12 cellular contexts compared by ENCODE assay signal in the genomic region with DNA sequence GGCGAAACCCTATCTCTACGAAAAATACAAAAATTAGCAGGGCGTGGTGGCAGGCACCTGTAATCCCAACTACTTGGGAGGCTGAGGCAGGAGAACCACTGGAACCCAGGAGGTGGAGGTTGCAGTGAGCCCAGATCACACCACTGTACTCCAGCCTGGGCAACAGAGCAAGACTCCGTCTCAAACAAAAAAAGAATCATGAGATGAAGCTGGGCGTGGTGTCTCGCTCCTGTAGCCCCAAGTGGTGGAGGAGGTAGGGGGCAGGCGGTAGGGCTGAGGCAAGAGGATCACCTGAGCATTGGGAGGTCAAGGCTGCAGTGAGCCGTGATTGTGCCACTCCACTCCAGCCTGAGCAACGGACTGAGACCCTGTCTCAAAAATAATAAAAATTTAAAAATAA. TPM values are rescaled to one million over a fixed set of nuclear protein-coding genes. Genes with fewer than 3 reads are reported as not detected.
DNase-seq lines count a peak whose midpoint lies in the region; ATAC-seq and TF ChIP-seq lines count a peak whose summit lies in the region.
"Not testable (repeated sequence)": the region's sequence is repeated elsewhere in the genome, so short reads cannot be mapped to it uniquely, and the experiment has no call there.
"Had no signal": no experiment of that assay in that cellular context is flagged by ENCODE, and none has a peak within 500 bp of the region (broad histone marks: within the 10 kb centered on the region; RNA-seq: fewer than 3 reads in every experiment).

No MANE protein-coding gene starts in this region.

- POLR2A ChIA-PET in Caco-2 (lab: Charles Lee), result not testable (repeated sequence)
- POLR2A ChIA-PET in HEK293 (lab: Yijun Ruan, JAX), result interaction anchor here (1.5 to 2.1 kb wide), 2 partner anchors 11 to 154 kb away, joined by 3 to 9 read pairs; a partner anchor contains a TSS

- peak overlapping the region; percentile 86 for H3K4me2 ChIP-seq in hepatocyte

- not testable (repeated sequence) for H3K27ac Mint-ChIP-seq in Caco-2 (ENCODE audit: unreplicated experiment); activated T-cell treated with anti-CD3 and anti-CD28 coated beads, Interleukin-2, amount 50 U/mL, for 72 hours; central memory CD8-positive, alpha-beta T cell (ENCODE audit: low read depth); natural killer cell treated with Interleukin-12 subunit alpha and Interleukin-12 subunit beta and Interleukin-15 and Interleukin-18, amount 100 ng/mL, for 72 hours; type B pancreatic cell

- H3K4me3 ChIP-seq in Caco-2 (ENCODE audit: low read depth, low read length); HEK293 (ENCODE audit: low read depth, low read length); hepatocyte; spleen: not testable (repeated sequence)

- TF ChIP-seq POLR2A in spleen (IDR thresholded peaks at IDR 0.05), result not testable (repeated sequence)

- not testable (repeated sequence) for H3K27me3 Mint-ChIP-seq in Caco-2 (ENCODE audit: insufficient read depth, unreplicated experiment); central memory CD8-positive, alpha-beta T cell; natural killer cell treated with Interleukin-12 subunit alpha and Interleukin-12 subunit beta and Interleukin-15 and Interleukin-18, amount 100 ng/mL, for 72 hours; type B pancreatic cell
- H3K27me3 Mint-ChIP-seq in activated T-cell treated with anti-CD3 and anti-CD28 coated beads, Interleukin-2, amount 50 U/mL, for 72 hours (ENCODE audit: low read depth), result peaks cover 34% of the 10 kb centered on the region

- not testable (repeated sequence) for H3K9me3 Mint-ChIP-seq in Caco-2 (ENCODE audit: unreplicated experiment); activated T-cell treated with anti-CD3 and anti-CD28 coated beads, Interleukin-2, amount 50 U/mL, for 72 hours; central memory CD8-positive, alpha-beta T cell; natural killer cell treated with Interleukin-12 subunit alpha and Interleukin-12 subunit beta and Interleukin-15 and Interleukin-18, amount 100 ng/mL, for 72 hours; type B pancreatic cell

- not testable (repeated sequence) for H3K9me3 ChIP-seq in Caco-2; HEK293 (ENCODE audit: control insufficient read depth, insufficient read depth, low read depth, low read length); hepatocyte (ENCODE audit: low read depth); spleen

- not testable (repeated sequence) for TF ChIP-seq CTCF in Caco-2 (IDR thresholded peaks at IDR 0.05; ENCODE audit: insufficient read depth in 1 of 2, low read depth in 1 of 2, low read length in 1 of 2, severe bottlenecking in 1 of 2, unreplicated experiment in 1 of 2); HEK293 (tag by site-specific recombination; IDR thresholded peaks at IDR 0.05); hepatocyte (IDR thresholded peaks at IDR 0.05; ENCODE audit: poor library complexity); spleen (IDR thresholded peaks at IDR 0.05 in 8 of 11, conservative IDR thresholded peaks at IDR 0.05 in 3 of 11); type B pancreatic cell (conservative IDR thresholded peaks at IDR 0.05)

- WGBS in hepatocyte (ENCODE audit: low lambda C conversion rate, missing lambda C conversion rate), result 87% methylated on average over 9 of the region's 9 CpGs
- WGBS in spleen, 5 donors, result 78 to 92% (median 86%) methylated on average over 9 of the region's 9 CpGs

- H3K27ac ChIP-seq in HEK293 (ENCODE audit: extremely low read depth, low read depth, low read length); hepatocyte; spleen: not testable (repeated sequence)

- not testable (repeated sequence) for H3K79me2 ChIP-seq in hepatocyte

- H3K4me3 Mint-ChIP-seq in Caco-2 (ENCODE audit: unreplicated experiment) (peak overlapping the region; percentile 65), type B pancreatic cell (peak overlapping the region; percentile 9)
- peak overlapping the region; percentile 49 to 73 for H3K4me3 Mint-ChIP-seq in activated T-cell treated with anti-CD3 and anti-CD28 coated beads, Interleukin-2, amount 50 U/mL, for 72 hours
- H3K4me3 Mint-ChIP-seq in central memory CD8-positive, alpha-beta T cell, result peak overlapping the region; percentile 53
- peak overlapping the region; percentile 41 for H3K4me3 Mint-ChIP-seq in natural killer cell treated with Interleukin-12 subunit alpha and Interleukin-12 subunit beta and Interleukin-15 and Interleukin-18, amount 100 ng/mL, for 72 hours

- H3K27me3 ChIP-seq in Caco-2 (replicated peaks; ENCODE audit: control insufficient read depth, insufficient read depth, low read length); hepatocyte: not testable (repeated sequence)
- peaks cover 0 to 52% (median 15%) of the 10 kb centered on the region in 7 donors for H3K27me3 ChIP-seq in spleen (replicated peaks in 1 of 7)

- H3K9me2 ChIP-seq in hepatocyte (replicated peaks; ENCODE audit: insufficient read depth), result not testable (repeated sequence)

- not testable (repeated sequence) for H3K36me3 ChIP-seq in Caco-2 (ENCODE audit: control insufficient read depth, insufficient read depth, low read length); HEK293 (ENCODE audit: control insufficient read depth in 2 of 2, insufficient read depth in 1 of 2, low read length in 2 of 2); hepatocyte (replicated peaks; ENCODE audit: insufficient read depth, low read depth); spleen

- H4K20me1 ChIP-seq in hepatocyte (ENCODE audit: insufficient read depth, poor library complexity, severe bottlenecking), result not testable (repeated sequence)

- DNase-seq in Caco-2; activated T-cell treated with anti-CD3 and anti-CD28 coated beads, Interleukin-2, amount 50 U/mL, for 72 hours; central memory CD8-positive, alpha-beta T cell (ENCODE audit: low spot score in 2 of 2); hepatocyte (ENCODE audit: low spot score); natural killer cell treated with Interleukin-12 subunit alpha and Interleukin-12 subunit beta and Interleukin-15 and Interleukin-18, amount 100 ng/mL, for 72 hours (ENCODE audit: low spot score); type B pancreatic cell (ENCODE audit: extremely low spot score, unreplicated experiment): not testable (repeated sequence)
- DNase-seq in spleen, result peak; percentile 30

- not testable (repeated sequence) for H3K4me1 Mint-ChIP-seq in Caco-2 (ENCODE audit: low read depth, unreplicated experiment); type B pancreatic cell (ENCODE audit: unreplicated experiment)
- peaks cover 29% of the 10 kb centered on the region for H3K4me1 Mint-ChIP-seq in activated T-cell treated with anti-CD3 and anti-CD28 coated beads, Interleukin-2, amount 50 U/mL, for 72 hours (ENCODE audit: low read depth)
- peaks cover 46% of the 10 kb centered on the region for H3K4me1 Mint-ChIP-seq in central memory CD8-positive, alpha-beta T cell
- H3K4me1 Mint-ChIP-seq in natural killer cell treated with Interleukin-12 subunit alpha and Interleukin-12 subunit beta and Interleukin-15 and Interleukin-18, amount 100 ng/mL, for 72 hours (ENCODE audit: low read depth in 2 of 2), result peaks cover 33 to 46% of the 10 kb centered on the region in 2 donors

- intact Hi-C loops in Caco-2 (cut with micrococcal nuclease; ENCODE audit: unreplicated experiment), result loop anchor here (10.0 kb wide), 1 partner anchor 67 kb away; a partner anchor contains a TSS
- intact Hi-C loops in spleen (cut with DNase I; ENCODE audit: low total_unique reads), result not testable (repeated sequence)

- not testable (repeated sequence) for H3K36me3 Mint-ChIP-seq in Caco-2 (ENCODE audit: insufficient read depth, unreplicated experiment); activated T-cell treated with anti-CD3 and anti-CD28 coated beads, Interleukin-2, amount 50 U/mL, for 72 hours (ENCODE audit: insufficient read depth in 2 of 2); central memory CD8-positive, alpha-beta T cell (ENCODE audit: insufficient read depth); natural killer cell treated with Interleukin-12 subunit alpha and Interleukin-12 subunit beta and Interleukin-15 and Interleukin-18, amount 100 ng/mL, for 72 hours; type B pancreatic cell

- not testable (repeated sequence) for BruUV-seq in Caco-2 (replicated peaks; lab: Mats Ljungman, UMichigan)

- ATAC-seq in activated T-cell treated with anti-CD3 and anti-CD28 coated beads, Interleukin-2, amount 50 U/mL, for 72 hours (replicated peaks in 1 of 2); central memory CD8-positive, alpha-beta T cell (replicated peaks; ENCODE audit: extremely low read depth, poor library complexity, severe bottlenecking); natural killer cell treated with Interleukin-12 subunit alpha and Interleukin-12 subunit beta and Interleukin-15 and Interleukin-18, amount 100 ng/mL, for 72 hours: not testable (repeated sequence)

- CTCF ChIA-PET in Caco-2 (lab: Charles Lee), result not testable (repeated sequence)
- CTCF ChIA-PET in HEK293 (lab: Yijun Ruan, JAX), result interaction anchor here (0.7 to 1.8 kb wide), 3 partner anchors 68 to 877 kb away, joined by 3 to 6 read pairs (median 4); no protein-coding TSS in a partner anchor

- not testable (repeated sequence) for H2AFZ ChIP-seq in hepatocyte

- H3K4me1 ChIP-seq in Caco-2; HEK293 (ENCODE audit: control insufficient read depth, insufficient read depth, low read length); hepatocyte (ENCODE audit: insufficient read depth): not testable (repeated sequence)
- H3K4me1 ChIP-seq in spleen, result peaks cover 0 to 56% (median 21%) of the 10 kb centered on the region in 6 donors

RNA-seq across cellular contexts. Expression of a gene that starts 12.3 kb away (rescaled TPM):
- total RNA-seq in Caco-2 (2022) (1.3 and 1.8 TPM in 2 replicates), hepatocyte (1.6 and 2.8 TPM in 2 replicates), spleen (10 to 100 TPM in 5 of 7 donors, 1 to 10 TPM in 2; 6.4 to 15.4 (median 10.7) TPM), type B pancreatic cell (ENCODE audit: low replicate concordance) (2.7 and 23.9 TPM in 2 replicates)
- 1 to 10 TPM in 1 of 2 donors, under 1 TPM in 1; 0.82 to 5.0 TPM for total RNA-seq in activated T-cell treated with anti-CD3 and anti-CD28 coated beads, Interleukin-2, amount 50 U/mL, for 72 hours
- polyA plus RNA-seq in hepatocyte (0.59 and 1.4 TPM in 2 replicates), spleen (10 to 100 TPM in 1 of 3 donors, 1 to 10 TPM in 2; 3.7 to 21.8 (median 9.4) TPM)
- 1 to 10 TPM; 2.2 to 2.7 TPM for total RNA-seq in natural killer cell treated with Interleukin-12 subunit alpha and Interleukin-12 subunit beta and Interleukin-15 and Interleukin-18, amount 100 ng/mL, for 72 hours
- polyA plus RNA-seq: CD14-positive monocyte had no signal

RNA-seq across cellular contexts. Expression of a gene that starts 23.6 kb away (rescaled TPM):
- total RNA-seq in Caco-2 (2022) (353 and 373 TPM in 2 replicates), hepatocyte (316 and 385 TPM in 2 replicates), spleen (100 to 1,000 TPM; 144 to 307 (median 217) TPM), type B pancreatic cell (ENCODE audit: low replicate concordance) (271 and 390 TPM in 2 replicates)
- 100 to 1,000 TPM; 150 to 192 TPM for total RNA-seq in activated T-cell treated with anti-CD3 and anti-CD28 coated beads, Interleukin-2, amount 50 U/mL, for 72 hours
- polyA plus RNA-seq in hepatocyte (665 and 693 TPM in 2 replicates), spleen (100 to 1,000 TPM; 357 to 488 (median 359) TPM)
- 100 to 1,000 TPM; 266 to 306 TPM for total RNA-seq in natural killer cell treated with Interleukin-12 subunit alpha and Interleukin-12 subunit beta and Interleukin-15 and Interleukin-18, amount 100 ng/mL, for 72 hours

RNA-seq across cellular contexts. Expression of a gene that starts 23.9 kb away (rescaled TPM):
- total RNA-seq in Caco-2 (2022) (53.3 and 54.0 TPM in 2 replicates), hepatocyte (35.4 and 35.8 TPM in 2 replicates), spleen (10 to 100 TPM; 51.8 to 92.7 (median 68.7) TPM), type B pancreatic cell (ENCODE audit: low replicate concordance) (42.9 and 50.0 TPM in 2 replicates)
- total RNA-seq in activated T-cell treated with anti-CD3 and anti-CD28 coated beads, Interleukin-2, amount 50 U/mL, for 72 hours, result 10 to 100 TPM; 34.0 to 41.0 TPM
- polyA plus RNA-seq in hepatocyte (60.0 and 74.3 TPM in 2 replicates), spleen (10 to 100 TPM; 32.7 to 47.0 (median 41.3) TPM)
- 10 to 100 TPM; 62.5 to 74.1 TPM for total RNA-seq in natural killer cell treated with Interleukin-12 subunit alpha and Interleukin-12 subunit beta and Interleukin-15 and Interleukin-18, amount 100 ng/mL, for 72 hours

RNA-seq across cellular contexts. Expression of a gene that starts 37.2 kb away (rescaled TPM):
- total RNA-seq in Caco-2 (2022) (not detected in 2 replicates), hepatocyte (0.08 and 0.20 TPM in 2 replicates), spleen (not detected), type B pancreatic cell (ENCODE audit: low replicate concordance) (not detected in 2 replicates)
- total RNA-seq in activated T-cell treated with anti-CD3 and anti-CD28 coated beads, Interleukin-2, amount 50 U/mL, for 72 hours, result not detected
- polyA plus RNA-seq in hepatocyte (0.32 and 0.89 TPM in 2 replicates), spleen (under 1 TPM; 0.03 to 0.26 (median 0.07) TPM)
- not detected for total RNA-seq in natural killer cell treated with Interleukin-12 subunit alpha and Interleukin-12 subunit beta and Interleukin-15 and Interleukin-18, amount 100 ng/mL, for 72 hours
- total RNA-seq: A673; CD4-positive, alpha-beta T cell; CD8-positive, alpha-beta memory T cell had no signal
- polyA plus RNA-seq: CD14-positive monocyte; CD8-positive, alpha-beta memory T cell had no signal

RNA-seq across cellular contexts. Expression of a gene that starts 54.0 kb away (rescaled TPM):
- total RNA-seq in Caco-2 (2022) (0.16 TPM in 1 of 2 replicates, not detected in the other), hepatocyte (0.27 and 1.4 TPM in 2 replicates), spleen (1 to 10 TPM in 6 of 7 donors, under 1 TPM in 1; 0.68 to 2.8 (median 1.7) TPM), type B pancreatic cell (ENCODE audit: low replicate concordance) (1.2 and 1.4 TPM in 2 replicates)
- total RNA-seq in activated T-cell treated with anti-CD3 and anti-CD28 coated beads, Interleukin-2, amount 50 U/mL, for 72 hours, result 1 to 10 TPM in 1 of 2 donors, under 1 TPM in 1; 0.77 to 1.7 TPM
- polyA plus RNA-seq in hepatocyte (0.87 and 5.7 TPM in 2 replicates), spleen (1 to 10 TPM in 1 of 3 donors, under 1 TPM in 2; 0.48 to 1.5 (median 0.49) TPM)
- 1 to 10 TPM in 1 of 2 donors, under 1 TPM in 1; 0.48 to 2.4 TPM for total RNA-seq in natural killer cell treated with Interleukin-12 subunit alpha and Interleukin-12 subunit beta and Interleukin-15 and Interleukin-18, amount 100 ng/mL, for 72 hours
- total RNA-seq: A673; CD4-positive, alpha-beta T cell had no signal
- polyA plus RNA-seq: CD14-positive monocyte; CD8-positive, alpha-beta memory T cell had no signal

Comparison
In these comparisons a context has a peak if more than half of its experiments do, and no peak if none do; other contexts are left out.
1. H3K4me3 Mint-ChIP-seq: peak in every context shown above with its lines; median percentile 65 in Caco-2; 61 in activated T-cell treated with anti-CD3 and anti-CD28 coated beads, Interleukin-2, amount 50 U/mL, for 72 hours; 53 in central memory CD8-positive, alpha-beta T cell; 41 in natural killer cell treated with Interleukin-12 subunit alpha and Interleukin-12 subunit beta and Interleukin-15 and Interleukin-18, amount 100 ng/mL, for 72 hours; 9 in type B pancreatic cell.